ENCODE assay signal across 1 cellular context in genomic region chr16:87297918-87298631, GRCh38.
A peak's percentile ranks its signal among the peaks of the same experiment; 100 is the strongest.
TF ChIP-seq lines count a peak whose summit lies in the region.

No MANE protein-coding gene starts in this region.

TF ChIP-seq in K562, 482 proteins besides CTCF, POLR2A, EP300 and RAD21 (continued from another document):
- no peak for TF ChIP-seq ETV5 (CRISPR knock-in tag; IDR thresholded peaks at IDR 0.05; ENCODE audit: low read depth)
- no peak for TF ChIP-seq FOXK2 (conservative IDR thresholded peaks at IDR 0.05 in 1 of 2, IDR thresholded peaks at IDR 0.05 in 1 of 2; ENCODE audit: low read depth in 2 of 2)
- TF ChIP-seq ZBTB26 (CRISPR knock-in tag; IDR thresholded peaks at IDR 0.05): no peak
- TF ChIP-seq ELF1 (tag; IDR thresholded peaks at IDR 0.05): no peak
- no peak for TF ChIP-seq CHD2 (IDR thresholded peaks at IDR 0.05; ENCODE audit: low read depth, low read length)
- TF ChIP-seq TCF15 (CRISPR knock-in tag; IDR thresholded peaks at IDR 0.05): no peak
- TF ChIP-seq CREM (IDR thresholded peaks at IDR 0.05; ENCODE audit: low read depth): 0 out of 2 replicates have a peak, but pooled peaks have one; percentile 18
- no peak for TF ChIP-seq ASH1L (IDR thresholded peaks at IDR 0.05; ENCODE audit: borderline replicate concordance, low read depth, partially characterized antibody)
- no peak for TF ChIP-seq MNT (conservative IDR thresholded peaks at IDR 0.05)
- 0 out of 2 replicates have a peak, but pooled peaks have one; percentile 16 for TF ChIP-seq RBFOX2 (IDR thresholded peaks at IDR 0.05; ENCODE audit: low read depth, low read length)
- no peak for TF ChIP-seq HDAC1 (IDR thresholded peaks at IDR 0.05)
- no peak for TF ChIP-seq ZNF717 (CRISPR knock-in tag; IDR thresholded peaks at IDR 0.05)
- TF ChIP-seq ZFP36 (IDR thresholded peaks at IDR 0.05; ENCODE audit: low read depth, low read length, partially characterized antibody): no peak
- TF ChIP-seq ZKSCAN8 (CRISPR knock-in tag; IDR thresholded peaks at IDR 0.05): no peak
- TF ChIP-seq PATZ1 (CRISPR knock-in tag; IDR thresholded peaks at IDR 0.05; ENCODE audit: borderline replicate concordance): no peak
- no peak for TF ChIP-seq BRD4 (IDR thresholded peaks at IDR 0.05)
- no peak for TF ChIP-seq RREB1 (CRISPR knock-in tag; IDR thresholded peaks at IDR 0.05)
- no peak for TF ChIP-seq ATF1 (CRISPR knock-in tag; IDR thresholded peaks at IDR 0.05)
- TF ChIP-seq ATF1 (tag; IDR thresholded peaks at IDR 0.05): no peak
- 0 out of 2 replicates have a peak, but pooled peaks have one; percentile 16 for TF ChIP-seq POLR2G (IDR thresholded peaks at IDR 0.05; ENCODE audit: low read depth, low read length)
- TF ChIP-seq TAF15 (IDR thresholded peaks at IDR 0.05; ENCODE audit: low read depth, low read length): no peak
- TF ChIP-seq E2F6 (IDR thresholded peaks at IDR 0.05; ENCODE audit: borderline replicate concordance in 1 of 2, extremely low read depth in 1 of 2, insufficient read depth in 1 of 2, insufficient read length in 1 of 2, low read depth in 1 of 2, low read length in 1 of 2, poor library complexity in 1 of 2, severe bottlenecking in 1 of 2): no peak
- TF ChIP-seq SMC3 (conservative IDR thresholded peaks at IDR 0.05; ENCODE audit: insufficient read depth, low read depth, low read length): peak; percentile 50
- TF ChIP-seq ZNF165 (CRISPR knock-in tag; IDR thresholded peaks at IDR 0.05; ENCODE audit: borderline replicate concordance): no peak
- no peak for TF ChIP-seq SP1 (CRISPR knock-in tag; IDR thresholded peaks at IDR 0.05)
- TF ChIP-seq NFE2 (IDR thresholded peaks at IDR 0.05; ENCODE audit: low read depth): no peak
- no peak for TF ChIP-seq NONO (IDR thresholded peaks at IDR 0.05; ENCODE audit: low read depth in 2 of 2, low read length in 1 of 2)
- TF ChIP-seq C11orf30 (IDR thresholded peaks at IDR 0.05; ENCODE audit: low read depth): no peak
- no peak for TF ChIP-seq ZBTB8A (IDR thresholded peaks at IDR 0.05; ENCODE audit: partially characterized antibody)
- TF ChIP-seq HIVEP1 (CRISPR knock-in tag; IDR thresholded peaks at IDR 0.05): no peak
- TF ChIP-seq THRB (CRISPR knock-in tag; conservative IDR thresholded peaks at IDR 0.05): no peak
- TF ChIP-seq FIP1L1 (IDR thresholded peaks at IDR 0.05; ENCODE audit: low read depth, low read length, poor library complexity, severe bottlenecking): no peak
- TF ChIP-seq MCM7 (IDR thresholded peaks at IDR 0.05): no peak
- no peak for TF ChIP-seq ATF3 (IDR thresholded peaks at IDR 0.05)
- no peak for TF ChIP-seq ATF3 (CRISPR knock-in tag; conservative IDR thresholded peaks at IDR 0.05)
- TF ChIP-seq MEF2A (IDR thresholded peaks at IDR 0.05; ENCODE audit: control insufficient read depth, low read depth, low read length): no peak
- no peak for TF ChIP-seq EP400 (IDR thresholded peaks at IDR 0.05)
- TF ChIP-seq XRCC5 (IDR thresholded peaks at IDR 0.05; ENCODE audit: low read depth, low read length): 0 out of 2 replicates have a peak, but pooled peaks have one; percentile 35
- no peak for TF ChIP-seq DEAF1 (CRISPR knock-in tag; IDR thresholded peaks at IDR 0.05)
- no peak for TF ChIP-seq SETDB1 (IDR thresholded peaks at IDR 0.05; ENCODE audit: low read length)
- no peak for TF ChIP-seq ZNF449 (CRISPR knock-in tag; IDR thresholded peaks at IDR 0.05)
- no peak for TF ChIP-seq STAT5A (IDR thresholded peaks at IDR 0.05; ENCODE audit: borderline replicate concordance, low read length)
